9 cellular contexts compared by ENCODE assay signal in genomic region chr22:25406510-25407210, GRCh38.
A peak's percentile ranks its signal among the peaks of the same experiment; 100 is the strongest.
DNase-seq lines count a peak whose midpoint lies in the region; ATAC-seq, FAIRE-seq and TF ChIP-seq lines count a peak whose summit lies in the region.
"Had no signal": no experiment of that assay in that cellular context is flagged by ENCODE, and none has a peak within 500 bp of the region (broad histone marks: within the 10 kb centered on the region; RNA-seq: fewer than 3 reads in every experiment).

No MANE protein-coding gene starts in this region.

- H3K79me2 ChIP-seq in DND-41 (ENCODE audit: insufficient read depth, low read length) = peaks cover 31% of the 10 kb centered on the region
- H3K79me2 ChIP-seq in H1 (ENCODE audit: control insufficient read depth in 1 of 2, insufficient read depth in 2 of 2, low read length in 2 of 2) = peaks cover 0 to 29% of the 10 kb centered on the region in 2 experiments; a peak in 3 of 4 replicates
- peaks cover 3% of the 10 kb centered on the region for H3K79me2 ChIP-seq in trophoblast cell (ENCODE audit: control insufficient read depth, insufficient read depth, low read length, poor library complexity)

- H3K4me2 ChIP-seq in DND-41 (ENCODE audit: insufficient read depth, low read length) = peak overlapping the region; percentile 97; the same call in 1 of the 2 replicates
- peak overlapping the region in 1 of 2 experiments; percentile 80; a peak in 1 of 4 replicates for H3K4me2 ChIP-seq in H1 (ENCODE audit: insufficient read depth in 1 of 2, low read depth in 2 of 2, low read length in 2 of 2)
- H3K4me2 ChIP-seq in trophoblast cell (ENCODE audit: low read length) = no peak overlapping the region

- no peak overlapping the region for H3K56ac ChIP-seq in H1 (replicated peaks; ENCODE audit: insufficient read length, low read depth, low read length)

- no peak overlapping the region for H4K5ac ChIP-seq in H1 (ENCODE audit: insufficient read length, low read depth, low read length)

- H3K18ac ChIP-seq in H1 (ENCODE audit: extremely low read depth, low read length) (peak overlapping the region; percentile 71), trophoblast cell (ENCODE audit: low read length) (no peak overlapping the region)

- CTCF ChIA-PET in Panc1 (lab: Charles Lee) = no interaction called here
- CTCF ChIA-PET in H1 (lab: Charles Lee; ENCODE audit: partially characterized antibody) = interaction anchor here (1.1 to 2.1 kb wide), 2 partner anchors 15 to 20 kb away, joined by 3 to 7 read pairs; no protein-coding TSS in a partner anchor

- H3K4me1 ChIP-seq in DND-41 (ENCODE audit: insufficient read depth, low read length) (peaks cover 33% of the 10 kb centered on the region), Panc1 (ENCODE audit: control insufficient read depth, insufficient read depth, low read length) (peaks cover 18% of the 10 kb centered on the region), H1 (replicated peaks in 1 of 4; ENCODE audit: control insufficient read depth in 3 of 4, insufficient read depth in 4 of 4, low read length in 3 of 4) (peaks cover 9 to 39% (median 20%) of the 10 kb centered on the region in 4 experiments), trophoblast cell (ENCODE audit: control insufficient read depth in 1 of 2, insufficient read depth in 2 of 2, low read length in 2 of 2) (peaks cover 3 to 17% of the 10 kb centered on the region in 2 experiments)

- TF ChIP-seq RAD21 in H1 (IDR thresholded peaks at IDR 0.05 in 1 of 2, conservative IDR thresholded peaks at IDR 0.05 in 1 of 2; ENCODE audit: low read depth in 2 of 2, low read length in 2 of 2) = no peak

- peaks cover 7% of the 10 kb centered on the region; the same call in 1 of the 2 replicates for H3K23me2 ChIP-seq in H1 (ENCODE audit: low read depth, low read length)

- DNase-seq in DND-41 (no peak), Panc1 (ENCODE audit: low read depth, low spot score) (no peak), H1 (ENCODE audit: low read depth in 1 of 2, low spot score in 2 of 2) (no peak), trophoblast cell (peak; percentile 13 to 39), SIG-M5 (lab: John Stamatoyannopoulos, UW) (no peak)
- DNase-seq: effector CD4-positive, alpha-beta T cell had no signal

- no peaks in the 10 kb centered on the region for H3K9me3 ChIP-seq in DND-41 (ENCODE audit: insufficient read depth, low read length, severe bottlenecking)
- no peaks in the 10 kb centered on the region for H3K9me3 ChIP-seq in Panc1 (ENCODE audit: control insufficient read depth, insufficient read depth, low read depth, low read length)
- H3K9me3 ChIP-seq in H1 (ENCODE audit: insufficient read depth in 2 of 2, low read depth in 1 of 2, low read length in 1 of 2) = no peaks in the 10 kb centered on the region
- H3K9me3 ChIP-seq in trophoblast cell (ENCODE audit: insufficient read depth, low read depth, low read length) = no peaks in the 10 kb centered on the region

- intact Hi-C loops in Panc1 (cut with micrococcal nuclease; ENCODE audit: unreplicated experiment) = no loop called here

- H3K9ac ChIP-seq in DND-41 (ENCODE audit: low read depth, low read length) = no peak overlapping the region
- H3K9ac ChIP-seq in H1 (replicated peaks in 1 of 4; ENCODE audit: extremely low read depth in 1 of 4, low read depth in 3 of 4, low read length in 3 of 4) = no peak overlapping the region
- no peak overlapping the region for H3K9ac ChIP-seq in trophoblast cell (ENCODE audit: low read length)

- TF ChIP-seq POLR2A in H1 (IDR thresholded peaks at IDR 0.05; ENCODE audit: control extremely low read depth in 1 of 2, low read depth in 2 of 2, low read length in 2 of 2) = no peak

- ATAC-seq in DND-41 (ENCODE audit: insufficient read depth, low read depth) = no peak
- no peak for ATAC-seq in Panc1
- ATAC-seq in GM18861 (IDR thresholded peaks at IDR 0.05; ENCODE audit: unreplicated experiment) = no peak
- ATAC-seq in GM21723 (IDR thresholded peaks at IDR 0.05; ENCODE audit: unreplicated experiment) = no peak

- H2BK120ac ChIP-seq in H1 (replicated peaks; ENCODE audit: low read depth, low read length) (peak overlapping the region; percentile 38), trophoblast cell (ENCODE audit: insufficient read depth, low read length, poor library complexity) (no peak overlapping the region)

- H2BK15ac ChIP-seq in H1 (ENCODE audit: low read length) = peak overlapping the region; percentile 61; the same call in 1 of the 2 replicates

- H3K36me3 ChIP-seq in DND-41 (ENCODE audit: insufficient read depth, low read length) (no peaks in the 10 kb centered on the region), Panc1 (ENCODE audit: control insufficient read depth, insufficient read depth, low read length) (no peaks in the 10 kb centered on the region), H1 (ENCODE audit: control insufficient read depth in 2 of 4, insufficient read depth in 4 of 4, low read length in 3 of 4) (no peaks in the 10 kb centered on the region), trophoblast cell (ENCODE audit: control insufficient read depth in 1 of 2, insufficient read depth in 2 of 2, low read length in 2 of 2) (no peaks in the 10 kb centered on the region)

- no peak overlapping the region for H4K12ac ChIP-seq in trophoblast cell (ENCODE audit: low read depth, low read length)

- H3K27ac ChIP-seq in DND-41 (ENCODE audit: low read length) = no peak overlapping the region
- H3K27ac ChIP-seq in Panc1 (ENCODE audit: low read length) = peak overlapping the region; percentile 84; the same call in 1 of the 2 replicates
- no peak overlapping the region for H3K27ac ChIP-seq in H1 (ENCODE audit: low read depth, low read length)
- no peak overlapping the region for H3K27ac ChIP-seq in trophoblast cell (ENCODE audit: low read depth, low read length)

- H2AK5ac ChIP-seq in H1 (ENCODE audit: low read depth, low read length) (0 out of 2 replicates have a peak overlapping the region, but pooled peaks have one; percentile 53), trophoblast cell (ENCODE audit: low read length) (no peak overlapping the region)

- TF ChIP-seq CTCF in DND-41 (IDR thresholded peaks at IDR 0.05; ENCODE audit: borderline replicate concordance, extremely low read depth, low read length, poor library complexity, severe bottlenecking) (no peak), Panc1 (IDR thresholded peaks at IDR 0.05) (no peak), H1 (IDR thresholded peaks at IDR 0.05; ENCODE audit: control extremely low read depth in 1 of 3, insufficient read depth in 1 of 3, low read depth in 1 of 3, low read length in 3 of 3) (no peak)

- no peak for FAIRE-seq in H1 (lab: Jason Lieb, UNC)
- FAIRE-seq: G401.6 had no signal

- peak overlapping the region; percentile 62 for H4K91ac ChIP-seq in H1 (replicated peaks; ENCODE audit: insufficient read length, low read length)
- no peak overlapping the region for H4K91ac ChIP-seq in trophoblast cell (ENCODE audit: low read depth, low read length)

- H3K4me3 ChIP-seq in DND-41 (ENCODE audit: low read depth in 1 of 2, low read length in 2 of 2) (no peak overlapping the region), Panc1 (ENCODE audit: low read depth in 2 of 2, low read length in 2 of 2) (no peak overlapping the region), H1 (ENCODE audit: extremely low read depth in 1 of 4, insufficient read depth in 2 of 4, low read depth in 3 of 4, low read length in 4 of 4) (no peak overlapping the region), trophoblast cell (ENCODE audit: low read depth, low read length) (no peak overlapping the region)

- H2AFZ ChIP-seq in DND-41 (ENCODE audit: low read depth, low read length) = no peak overlapping the region
- H2AFZ ChIP-seq in H1 (ENCODE audit: low read length) = no peak overlapping the region
- H2AFZ ChIP-seq in trophoblast cell (ENCODE audit: insufficient read depth, low read length, poor library complexity) = no peak overlapping the region

- POLR2A ChIA-PET in Panc1 (lab: Charles Lee) (interaction anchor here (0.6 kb wide), 2 partner anchors 179 to 228 kb away, joined by 15 to 18 read pairs; no protein-coding TSS in a partner anchor), H1 (lab: Charles Lee; ENCODE audit: partially characterized antibody) (interaction anchor here (0.8 kb wide), 1 partner anchor 13 kb away, joined by 3 read pairs; no protein-coding TSS in a partner anchor)

- H3K23ac ChIP-seq in H1 (ENCODE audit: insufficient read length) (no peak overlapping the region), trophoblast cell (ENCODE audit: low read length) (no peak overlapping the region)

- 79% methylated on average over 9 of the region's 10 CpGs; no CpG with 5 or more reads in 1 of the 2 experiments for WGBS in H1 (ENCODE audit: extremely low coverage in 1 of 2, insufficient coverage in 1 of 2, insufficient read length in 1 of 2, insufficient replicate concordance in 2 of 2, low coverage in 1 of 2, low lambda C conversion rate in 2 of 2, missing lambda C conversion rate in 1 of 2), 2 experiments
- no CpG with 5 or more reads among the region's 10 CpGs for WGBS in trophoblast cell (ENCODE audit: extremely low coverage, insufficient coverage, insufficient read length)

- H3K4ac ChIP-seq in H1 (replicated peaks; ENCODE audit: insufficient read length, low read depth, low read length) = peak overlapping the region; percentile 49
- no peak overlapping the region for H3K4ac ChIP-seq in trophoblast cell (ENCODE audit: low read depth, low read length)

- BruUV-seq in Panc1 (replicated peaks; lab: Mats Ljungman, UMichigan) = no TSS peak

- H3K14ac ChIP-seq in H1 (ENCODE audit: insufficient read length) (no peak overlapping the region), trophoblast cell (ENCODE audit: low read length) (no peak overlapping the region)

- H2BK20ac ChIP-seq in H1 (ENCODE audit: low read length) = peak overlapping the region; percentile 86

- no peak overlapping the region; the same call in 1 of the 2 replicates for H4K8ac ChIP-seq in H1 (ENCODE audit: extremely low read depth, insufficient read depth, low read length)
- H4K8ac ChIP-seq in trophoblast cell (ENCODE audit: low read depth, low read length) = no peak overlapping the region

- TF ChIP-seq EP300 in H1 (IDR thresholded peaks at IDR 0.05; ENCODE audit: borderline replicate concordance in 1 of 2, low read depth in 2 of 2, low read length in 2 of 2) = no peak

- H2BK5ac ChIP-seq in H1 (ENCODE audit: low read depth, low read length) = peak overlapping the region; percentile 44; the same call in 1 of the 2 replicates
- no peak overlapping the region for H2BK5ac ChIP-seq in trophoblast cell (ENCODE audit: low read depth, low read length, poor library complexity)

- H3K79me1 ChIP-seq in H1 (ENCODE audit: low read depth, low read length) (peaks cover 3% of the 10 kb centered on the region; the same call in 1 of the 2 replicates), trophoblast cell (ENCODE audit: low read length) (peaks cover 2% of the 10 kb centered on the region)

- H3K27me3 ChIP-seq in DND-41 (ENCODE audit: insufficient read depth, low read length, poor library complexity) (no peaks in the 10 kb centered on the region), Panc1 (ENCODE audit: control insufficient read depth, insufficient read depth, low read length) (no peaks in the 10 kb centered on the region), H1 (replicated peaks in 1 of 4; ENCODE audit: control insufficient read depth in 3 of 4, extremely low read depth in 1 of 4, insufficient read depth in 3 of 4, low read length in 3 of 4) (peaks cover 0 to 6% (median 6%) of the 10 kb centered on the region in 4 experiments; a peak in 4 of 7 replicates), trophoblast cell (ENCODE audit: insufficient read depth, low read length) (no peaks in the 10 kb centered on the region)

- in situ Hi-C loops in Panc1 (cut with HindIII; ENCODE audit: low pct_unique_long_range_greater_than_20kb, low sequenced_read_pairs) = no loop called here

- peaks cover 25% of the 10 kb centered on the region for H4K20me1 ChIP-seq in DND-41 (ENCODE audit: insufficient read depth, low read length)
- H4K20me1 ChIP-seq in H1 (replicated peaks in 1 of 2; ENCODE audit: control insufficient read depth in 1 of 2, insufficient read depth in 2 of 2, low read length in 2 of 2) = peaks cover 0 to 7% of the 10 kb centered on the region in 2 experiments

- H2BK12ac ChIP-seq in H1 (ENCODE audit: low read depth, low read length) (peak overlapping the region; percentile 80; the same call in 1 of the 2 replicates), trophoblast cell (ENCODE audit: low read length) (no peak overlapping the region)

Comparison
In these comparisons a context has a peak if more than half of its experiments do, and no peak if none do; other contexts are left out.
1. DNase-seq: peak in trophoblast cell (2 of 2); none in DND-41 (single experiment), Panc1 (single experiment), H1 (0 of 2) and SIG-M5 (single experiment).